ENCODE assay signal across 9 cellular contexts in genomic region chr17:77391668-77392375, GRCh38.
DNase-seq lines count a peak whose midpoint lies in the region; ATAC-seq, FAIRE-seq and TF ChIP-seq lines count a peak whose summit lies in the region.
"Had no signal": no experiment of that assay in that cellular context is flagged by ENCODE, and none has a peak within 500 bp of the region (broad histone marks: within the 10 kb centered on the region; RNA-seq: fewer than 3 reads in every experiment).

No MANE protein-coding gene starts in this region.

- in situ Hi-C loops in Caki2 (cut with HindIII; ENCODE audit: low pct_unique_long_range_greater_than_20kb, low sequenced_read_pairs): no loop called here

- H3K9me3 ChIP-seq in muscle layer of colon (ENCODE audit: low read length): no peaks in the 10 kb centered on the region
- H3K9me3 ChIP-seq in vagina: no peaks in the 10 kb centered on the region
- H3K9me3 ChIP-seq: neutrophil had no signal

- peaks cover 4% of the 10 kb centered on the region for H3K36me3 Mint-ChIP-seq in T-cell
- H3K36me3 Mint-ChIP-seq in effector memory CD8-positive, alpha-beta T cell (ENCODE audit: insufficient read depth): peaks cover 32% of the 10 kb centered on the region

- peaks cover 85 to 87% (median 86%) of the 10 kb centered on the region in 3 donors for H3K4me1 Mint-ChIP-seq in T-cell
- H3K4me1 Mint-ChIP-seq in effector memory CD8-positive, alpha-beta T cell (ENCODE audit: low read depth in 2 of 2): peaks cover 72 to 74% of the 10 kb centered on the region in 2 donors

- intact Hi-C loops in vagina (cut with DNase I): no loop called here

- TF ChIP-seq CTCF in vagina (IDR thresholded peaks at IDR 0.05): no peak

- H3K27ac ChIP-seq in muscle layer of colon (ENCODE audit: low read depth, low read length): peak overlapping the region; percentile 93
- H3K27ac ChIP-seq in vagina: peak overlapping the region; percentile 84
- H3K27ac ChIP-seq: neutrophil had no signal

- H3K4me3 Mint-ChIP-seq in T-cell: peak overlapping the region; percentile 42 to 86 (median 62)
- H3K4me3 Mint-ChIP-seq in effector memory CD8-positive, alpha-beta T cell: peak overlapping the region; percentile 33 to 70

- FAIRE-seq in frontal cortex (lab: Jason Lieb, UNC): no peak

- H3K9ac ChIP-seq in muscle layer of colon (ENCODE audit: low read length): peak overlapping the region; percentile 69

- TF ChIP-seq POLR2A in vagina (IDR thresholded peaks at IDR 0.05): no peak

- CTCF ChIA-PET in T-cell (lab: Charles Lee): interaction anchor here in 1 of 2 donors (1.0 kb wide), 1 partner anchor 8 kb away, joined by 3 read pairs; no protein-coding TSS in a partner anchor

- H3K27ac Mint-ChIP-seq in T-cell: peak overlapping the region; percentile 93 to 96
- peak overlapping the region; percentile 79 to 82 for H3K27ac Mint-ChIP-seq in effector memory CD8-positive, alpha-beta T cell

- no peaks in the 10 kb centered on the region for H3K36me3 ChIP-seq in muscle layer of colon (ENCODE audit: insufficient read depth, low read length)
- H3K36me3 ChIP-seq in vagina: no peaks in the 10 kb centered on the region
- H3K36me3 ChIP-seq: neutrophil had no signal

- H3K27me3 ChIP-seq in muscle layer of colon (ENCODE audit: control insufficient read depth in 1 of 2, insufficient read depth in 2 of 2, low read length in 2 of 2): no peaks in the 10 kb centered on the region
- no peaks in the 10 kb centered on the region for H3K27me3 ChIP-seq in vagina
- H3K27me3 ChIP-seq: neutrophil had no signal

- ATAC-seq in T-cell (replicated peaks in 1 of 4): peak; percentile 38 to 82 (median 74)
- peak; percentile 25 for ATAC-seq in effector memory CD8-positive, alpha-beta T cell (replicated peaks)

- POLR2A ChIA-PET in T-cell (lab: Charles Lee): no interaction called here

- H3K9me3 Mint-ChIP-seq in T-cell: no peaks in the 10 kb centered on the region
- H3K9me3 Mint-ChIP-seq in effector memory CD8-positive, alpha-beta T cell: no peaks in the 10 kb centered on the region

- no peaks in the 10 kb centered on the region for H3K27me3 Mint-ChIP-seq in T-cell
- H3K27me3 Mint-ChIP-seq in effector memory CD8-positive, alpha-beta T cell: no peaks in the 10 kb centered on the region

- H3K4me3 ChIP-seq in muscle layer of colon (ENCODE audit: low read depth in 1 of 2, low read length in 2 of 2) (peak overlapping the region in 1 of 2 donors; percentile 19), vagina (no peak overlapping the region)

- DNase-seq in Caki2 (ENCODE audit: low read depth): peak; percentile 77
- peak in 12 of 34 experiments; percentile 27 to 68 (median 32) for DNase-seq in T-cell
- peak in 1 of 3 experiments; percentile 24 for DNase-seq in effector memory CD8-positive, alpha-beta T cell
- no peak for DNase-seq in vagina (ENCODE audit: extremely low spot score in 2 of 2)
- DNase-seq in retina: no peak
- DNase-seq in frontal cortex (ENCODE audit: low spot score in 2 of 2): no peak
- DNase-seq in RPMI8226: no peak

- H3K4me1 ChIP-seq in muscle layer of colon (ENCODE audit: insufficient read depth, low read length): peaks cover 91% of the 10 kb centered on the region
- H3K4me1 ChIP-seq in vagina: peaks cover 91% of the 10 kb centered on the region
